In the genomic region with DNA sequence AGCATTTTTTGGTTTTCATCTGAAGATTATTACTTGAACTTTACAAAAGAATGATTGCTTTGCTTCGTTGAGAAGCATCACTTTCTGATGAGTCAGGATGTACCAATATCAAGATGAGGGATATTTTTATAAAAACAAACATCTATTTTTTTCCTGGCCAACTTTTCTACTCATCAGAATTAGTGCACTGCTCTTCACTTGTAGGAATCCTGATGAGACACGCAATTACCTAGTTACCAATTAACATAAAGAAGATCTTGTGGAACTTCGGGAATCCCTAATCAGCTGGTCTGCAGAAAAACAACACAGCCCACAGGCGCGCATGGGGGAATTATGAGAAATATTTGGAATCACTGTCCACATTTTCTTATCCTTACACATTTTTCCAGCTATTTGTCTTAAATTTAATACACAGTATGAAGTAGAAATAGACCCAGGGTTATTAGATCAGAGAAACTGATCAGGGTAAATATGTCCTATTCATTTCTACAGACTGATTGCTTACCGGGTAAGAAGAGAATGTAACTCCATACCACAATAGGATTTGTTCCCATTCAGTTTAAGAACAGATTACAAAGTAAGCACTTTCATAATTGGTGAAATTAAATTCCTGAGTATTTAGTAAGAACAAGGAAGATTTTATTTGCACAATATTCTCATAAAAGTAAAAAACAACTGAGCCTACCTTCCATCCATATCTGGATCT, we compare ENCODE assay signal across 2 cellular contexts.
A peak's percentile ranks its signal among the peaks of the same experiment; 100 is the strongest.
TF ChIP-seq lines count a peak whose summit lies in the region.

No MANE protein-coding gene starts in this region.

TF ChIP-seq in A549, 52 proteins besides CTCF, POLR2A, EP300 and RAD21:
- no peak for TF ChIP-seq RNF2 (IDR thresholded peaks at IDR 0.05; ENCODE audit: borderline replicate concordance, low read depth)
- TF ChIP-seq MAFK (IDR thresholded peaks at IDR 0.05; ENCODE audit: partially characterized antibody) = peak; percentile 50

TF ChIP-seq in GM23338, 12 proteins besides CTCF, POLR2A, EP300 and RAD21:
- TF ChIP-seq CREB1 (CRISPR knock-in tag; IDR thresholded peaks at IDR 0.05; ENCODE audit: low read depth) (no peak), EZH2 (IDR thresholded peaks at IDR 0.05; ENCODE audit: low read depth, unreplicated experiment) (no peak), STAT1 (IDR thresholded peaks at IDR 0.05; ENCODE audit: unreplicated experiment) (no peak), EZH2phosphoT487 (IDR thresholded peaks at IDR 0.05; ENCODE audit: unreplicated experiment) (no peak), ZNF331 (CRISPR knock-in tag; IDR thresholded peaks at IDR 0.05; ENCODE audit: low read depth) (no peak), JUNB (IDR thresholded peaks at IDR 0.05; ENCODE audit: unreplicated experiment) (no peak), POLR2AphosphoS5 (IDR thresholded peaks at IDR 0.05; ENCODE audit: low read depth) (no peak), NANOG (IDR thresholded peaks at IDR 0.05; ENCODE audit: borderline replicate concordance) (no peak), ZNF114 (CRISPR knock-in tag; IDR thresholded peaks at IDR 0.05) (no peak)
- TF ChIP-seq, protein P1, sequence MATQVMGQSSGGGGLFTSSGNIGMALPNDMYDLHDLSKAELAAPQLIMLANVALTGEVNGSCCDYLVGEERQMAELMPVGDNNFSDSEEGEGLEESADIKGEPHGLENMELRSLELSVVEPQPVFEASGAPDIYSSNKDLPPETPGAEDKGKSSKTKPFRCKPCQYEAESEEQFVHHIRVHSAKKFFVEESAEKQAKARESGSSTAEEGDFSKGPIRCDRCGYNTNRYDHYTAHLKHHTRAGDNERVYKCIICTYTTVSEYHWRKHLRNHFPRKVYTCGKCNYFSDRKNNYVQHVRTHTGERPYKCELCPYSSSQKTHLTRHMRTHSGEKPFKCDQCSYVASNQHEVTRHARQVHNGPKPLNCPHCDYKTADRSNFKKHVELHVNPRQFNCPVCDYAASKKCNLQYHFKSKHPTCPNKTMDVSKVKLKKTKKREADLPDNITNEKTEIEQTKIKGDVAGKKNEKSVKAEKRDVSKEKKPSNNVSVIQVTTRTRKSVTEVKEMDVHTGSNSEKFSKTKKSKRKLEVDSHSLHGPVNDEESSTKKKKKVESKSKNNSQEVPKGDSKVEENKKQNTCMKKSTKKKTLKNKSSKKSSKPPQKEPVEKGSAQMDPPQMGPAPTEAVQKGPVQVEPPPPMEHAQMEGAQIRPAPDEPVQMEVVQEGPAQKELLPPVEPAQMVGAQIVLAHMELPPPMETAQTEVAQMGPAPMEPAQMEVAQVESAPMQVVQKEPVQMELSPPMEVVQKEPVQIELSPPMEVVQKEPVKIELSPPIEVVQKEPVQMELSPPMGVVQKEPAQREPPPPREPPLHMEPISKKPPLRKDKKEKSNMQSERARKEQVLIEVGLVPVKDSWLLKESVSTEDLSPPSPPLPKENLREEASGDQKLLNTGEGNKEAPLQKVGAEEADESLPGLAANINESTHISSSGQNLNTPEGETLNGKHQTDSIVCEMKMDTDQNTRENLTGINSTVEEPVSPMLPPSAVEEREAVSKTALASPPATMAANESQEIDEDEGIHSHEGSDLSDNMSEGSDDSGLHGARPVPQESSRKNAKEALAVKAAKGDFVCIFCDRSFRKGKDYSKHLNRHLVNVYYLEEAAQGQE (IDR thresholded peaks at IDR 0.05; ENCODE audit: unreplicated experiment) = no peak
- TF ChIP-seq, protein P2, sequence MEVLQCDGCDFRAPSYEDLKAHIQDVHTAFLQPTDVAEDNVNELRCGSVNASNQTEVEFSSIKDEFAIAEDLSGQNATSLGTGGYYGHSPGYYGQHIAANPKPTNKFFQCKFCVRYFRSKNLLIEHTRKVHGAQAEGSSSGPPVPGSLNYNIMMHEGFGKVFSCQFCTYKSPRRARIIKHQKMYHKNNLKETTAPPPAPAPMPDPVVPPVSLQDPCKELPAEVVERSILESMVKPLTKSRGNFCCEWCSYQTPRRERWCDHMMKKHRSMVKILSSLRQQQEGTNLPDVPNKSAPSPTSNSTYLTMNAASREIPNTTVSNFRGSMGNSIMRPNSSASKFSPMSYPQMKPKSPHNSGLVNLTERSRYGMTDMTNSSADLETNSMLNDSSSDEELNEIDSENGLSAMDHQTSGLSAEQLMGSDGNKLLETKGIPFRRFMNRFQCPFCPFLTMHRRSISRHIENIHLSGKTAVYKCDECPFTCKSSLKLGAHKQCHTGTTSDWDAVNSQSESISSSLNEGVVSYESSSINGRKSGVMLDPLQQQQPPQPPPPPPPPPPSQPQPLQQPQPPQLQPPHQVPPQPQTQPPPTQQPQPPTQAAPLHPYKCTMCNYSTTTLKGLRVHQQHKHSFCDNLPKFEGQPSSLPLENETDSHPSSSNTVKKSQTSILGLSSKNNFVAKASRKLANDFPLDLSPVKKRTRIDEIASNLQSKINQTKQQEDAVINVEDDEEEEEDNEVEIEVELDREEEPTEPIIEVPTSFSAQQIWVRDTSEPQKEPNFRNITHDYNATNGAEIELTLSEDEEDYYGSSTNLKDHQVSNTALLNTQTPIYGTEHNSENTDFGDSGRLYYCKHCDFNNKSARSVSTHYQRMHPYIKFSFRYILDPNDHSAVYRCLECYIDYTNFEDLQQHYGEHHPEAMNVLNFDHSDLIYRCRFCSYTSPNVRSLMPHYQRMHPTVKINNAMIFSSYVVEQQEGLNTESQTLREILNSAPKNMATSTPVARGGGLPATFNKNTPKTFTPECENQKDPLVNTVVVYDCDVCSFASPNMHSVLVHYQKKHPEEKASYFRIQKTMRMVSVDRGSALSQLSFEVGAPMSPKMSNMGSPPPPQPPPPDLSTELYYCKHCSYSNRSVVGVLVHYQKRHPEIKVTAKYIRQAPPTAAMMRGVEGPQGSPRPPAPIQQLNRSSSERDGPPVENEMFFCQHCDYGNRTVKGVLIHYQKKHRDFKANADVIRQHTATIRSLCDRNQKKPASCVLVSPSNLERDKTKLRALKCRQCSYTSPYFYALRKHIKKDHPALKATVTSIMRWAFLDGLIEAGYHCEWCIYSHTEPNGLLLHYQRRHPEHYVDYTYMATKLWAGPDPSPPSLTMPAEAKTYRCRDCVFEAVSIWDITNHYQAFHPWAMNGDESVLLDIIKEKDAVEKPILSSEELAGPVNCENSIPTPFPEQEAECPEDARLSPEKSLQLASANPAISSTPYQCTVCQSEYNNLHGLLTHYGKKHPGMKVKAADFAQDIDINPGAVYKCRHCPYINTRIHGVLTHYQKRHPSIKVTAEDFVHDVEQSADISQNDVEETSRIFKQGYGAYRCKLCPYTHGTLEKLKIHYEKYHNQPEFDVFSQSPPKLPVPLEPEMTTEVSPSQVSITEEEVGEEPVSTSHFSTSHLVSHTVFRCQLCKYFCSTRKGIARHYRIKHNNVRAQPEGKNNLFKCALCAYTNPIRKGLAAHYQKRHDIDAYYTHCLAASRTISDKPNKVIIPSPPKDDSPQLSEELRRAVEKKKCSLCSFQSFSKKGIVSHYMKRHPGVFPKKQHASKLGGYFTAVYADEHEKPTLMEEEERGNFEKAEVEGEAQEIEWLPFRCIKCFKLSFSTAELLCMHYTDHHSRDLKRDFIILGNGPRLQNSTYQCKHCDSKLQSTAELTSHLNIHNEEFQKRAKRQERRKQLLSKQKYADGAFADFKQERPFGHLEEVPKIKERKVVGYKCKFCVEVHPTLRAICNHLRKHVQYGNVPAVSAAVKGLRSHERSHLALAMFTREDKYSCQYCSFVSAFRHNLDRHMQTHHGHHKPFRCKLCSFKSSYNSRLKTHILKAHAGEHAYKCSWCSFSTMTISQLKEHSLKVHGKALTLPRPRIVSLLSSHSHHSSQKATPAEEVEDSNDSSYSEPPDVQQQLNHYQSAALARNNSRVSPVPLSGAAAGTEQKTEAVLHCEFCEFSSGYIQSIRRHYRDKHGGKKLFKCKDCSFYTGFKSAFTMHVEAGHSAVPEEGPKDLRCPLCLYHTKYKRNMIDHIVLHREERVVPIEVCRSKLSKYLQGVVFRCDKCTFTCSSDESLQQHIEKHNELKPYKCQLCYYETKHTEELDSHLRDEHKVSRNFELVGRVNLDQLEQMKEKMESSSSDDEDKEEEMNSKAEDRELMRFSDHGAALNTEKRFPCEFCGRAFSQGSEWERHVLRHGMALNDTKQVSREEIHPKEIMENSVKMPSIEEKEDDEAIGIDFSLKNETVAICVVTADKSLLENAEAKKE (CRISPR knock-in tag; IDR thresholded peaks at IDR 0.05) = no peak
- TF ChIP-seq, protein P3, sequence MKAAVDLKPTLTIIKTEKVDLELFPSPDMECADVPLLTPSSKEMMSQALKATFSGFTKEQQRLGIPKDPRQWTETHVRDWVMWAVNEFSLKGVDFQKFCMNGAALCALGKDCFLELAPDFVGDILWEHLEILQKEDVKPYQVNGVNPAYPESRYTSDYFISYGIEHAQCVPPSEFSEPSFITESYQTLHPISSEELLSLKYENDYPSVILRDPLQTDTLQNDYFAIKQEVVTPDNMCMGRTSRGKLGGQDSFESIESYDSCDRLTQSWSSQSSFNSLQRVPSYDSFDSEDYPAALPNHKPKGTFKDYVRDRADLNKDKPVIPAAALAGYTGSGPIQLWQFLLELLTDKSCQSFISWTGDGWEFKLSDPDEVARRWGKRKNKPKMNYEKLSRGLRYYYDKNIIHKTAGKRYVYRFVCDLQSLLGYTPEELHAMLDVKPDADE (IDR thresholded peaks at IDR 0.05) = no peak
TF ChIP-seq in GM23338: peak in this region for 0.
